ENCODE assay signal across 23 cellular contexts in genomic region chr18:55473078-55473477, GRCh38.
"Had no signal": no experiment of that assay in that cellular context is flagged by ENCODE, and none has a peak within 500 bp of the region (broad histone marks: within the 10 kb centered on the region; RNA-seq: fewer than 3 reads in every experiment).

No MANE protein-coding gene starts in this region.

- H3K9me3 Mint-ChIP-seq: activated naive CD4-positive, alpha-beta T cell treated with anti-CD3 and anti-CD28 coated beads, Interleukin-2, amount 10 ng/mL, durations not matched to agents 7 days and 5 days; activated naive CD8-positive, alpha-beta T cell treated with anti-CD3 and anti-CD28 coated beads, Interleukin-2, amount 10 ng/mL, durations not matched to agents 7 days and 5 days; brain; naive thymus-derived CD8-positive, alpha-beta T cell; stimulated activated naive B cell treated with anti-CD40 and anti-IgM and Interleukin-4, amounts not matched to agents 10 μg/mL and 1 μg/mL and 100 μg/mL, for 72 hours had no signal

- H3K36me3 ChIP-seq: ascending aorta, cardiac muscle cell, gastrocnemius medialis, tibial nerve had no signal

- DNase-seq: activated CD4-positive, alpha-beta T cell treated with anti-CD3 and anti-CD28 coated beads for 48 hours; activated CD4-positive, alpha-beta T cell treated with anti-CD3 and anti-CD28 coated beads, Interleukin-2, amount 50 U/mL, for 48 hours; activated CD8-positive, alpha-beta memory T cell treated with anti-CD3 and anti-CD28 coated beads for 24 hours; activated gamma-delta T cell; activated naive CD4-positive, alpha-beta T cell treated with anti-CD3 and anti-CD28 coated beads, Interleukin-2, amount 10 ng/mL, durations not matched to agents 7 days and 5 days; activated naive CD8-positive, alpha-beta T cell treated with anti-CD3 and anti-CD28 coated beads, Interleukin-2, amount 10 ng/mL, durations not matched to agents 7 days and 5 days; dorsolateral prefrontal cortex; effector memory CD4-positive, alpha-beta T cell; gastrocnemius medialis; left colon; naive thymus-derived CD8-positive, alpha-beta T cell; right cardiac atrium; stimulated activated CD4-positive, alpha-beta T cell treated with anti-CD3 and anti-CD28 coated beads, Interleukin-15, amount 100 ng/mL, for 24 hours; stimulated activated CD4-positive, alpha-beta T cell treated with anti-CD3 and anti-CD28 coated beads, Interleukin-2, amount 100 ng/mL, for 24 hours; stimulated activated naive B cell treated with anti-CD40 and anti-IgM and Interleukin-4, amounts not matched to agents 10 μg/mL and 1 μg/mL and 100 μg/mL, for 72 hours had no signal

- H3K4me3 Mint-ChIP-seq: activated naive CD4-positive, alpha-beta T cell treated with anti-CD3 and anti-CD28 coated beads, Interleukin-2, amount 10 ng/mL, durations not matched to agents 7 days and 5 days; activated naive CD8-positive, alpha-beta T cell treated with anti-CD3 and anti-CD28 coated beads, Interleukin-2, amount 10 ng/mL, durations not matched to agents 7 days and 5 days; naive thymus-derived CD8-positive, alpha-beta T cell; stimulated activated naive B cell treated with anti-CD40 and anti-IgM and Interleukin-4, amounts not matched to agents 10 μg/mL and 1 μg/mL and 100 μg/mL, for 72 hours had no signal

- H3K9me3 ChIP-seq: ascending aorta, gastrocnemius medialis, tibial nerve had no signal

- ATAC-seq: activated CD4-positive, CD25-positive, alpha-beta regulatory T cell treated with anti-CD3 and anti-CD28 coated beads, Interleukin-2, amount 50 U/mL, for 24 hours; gastrocnemius medialis; left colon; naive thymus-derived CD8-positive, alpha-beta T cell; right cardiac atrium; stimulated activated naive B cell treated with anti-CD40 and anti-IgM and Interleukin-4, amounts not matched to agents 10 μg/mL and 1 μg/mL and 100 μg/mL, for 72 hours had no signal

- H3K4me3 ChIP-seq: ascending aorta, cardiac muscle cell, coronary artery, dorsolateral prefrontal cortex, gastrocnemius medialis, hepatocyte, tibial nerve had no signal

- H3K36me3 Mint-ChIP-seq: activated naive CD4-positive, alpha-beta T cell treated with anti-CD3 and anti-CD28 coated beads, Interleukin-2, amount 10 ng/mL, durations not matched to agents 7 days and 5 days; naive thymus-derived CD8-positive, alpha-beta T cell had no signal

- H3K27ac ChIP-seq: ascending aorta, cardiac muscle cell, coronary artery, gastrocnemius medialis, hepatocyte, tibial nerve, VCaP had no signal

- H3K27ac Mint-ChIP-seq: activated naive CD4-positive, alpha-beta T cell treated with anti-CD3 and anti-CD28 coated beads, Interleukin-2, amount 10 ng/mL, durations not matched to agents 7 days and 5 days; activated naive CD8-positive, alpha-beta T cell treated with anti-CD3 and anti-CD28 coated beads, Interleukin-2, amount 10 ng/mL, durations not matched to agents 7 days and 5 days; naive thymus-derived CD8-positive, alpha-beta T cell; stimulated activated naive B cell treated with anti-CD40 and anti-IgM and Interleukin-4, amounts not matched to agents 10 μg/mL and 1 μg/mL and 100 μg/mL, for 72 hours had no signal

- H2AFZ ChIP-seq: hepatocyte had no signal

- H3K27me3 Mint-ChIP-seq: activated naive CD4-positive, alpha-beta T cell treated with anti-CD3 and anti-CD28 coated beads, Interleukin-2, amount 10 ng/mL, durations not matched to agents 7 days and 5 days; naive thymus-derived CD8-positive, alpha-beta T cell; stimulated activated naive B cell treated with anti-CD40 and anti-IgM and Interleukin-4, amounts not matched to agents 10 μg/mL and 1 μg/mL and 100 μg/mL, for 72 hours had no signal

- H3K27me3 ChIP-seq: ascending aorta, cardiac muscle cell, dorsolateral prefrontal cortex, gastrocnemius medialis, hepatocyte, tibial nerve had no signal

- H3K4me2 ChIP-seq: hepatocyte had no signal
